10 cellular contexts compared by ENCODE assay signal in the genomic region with DNA sequence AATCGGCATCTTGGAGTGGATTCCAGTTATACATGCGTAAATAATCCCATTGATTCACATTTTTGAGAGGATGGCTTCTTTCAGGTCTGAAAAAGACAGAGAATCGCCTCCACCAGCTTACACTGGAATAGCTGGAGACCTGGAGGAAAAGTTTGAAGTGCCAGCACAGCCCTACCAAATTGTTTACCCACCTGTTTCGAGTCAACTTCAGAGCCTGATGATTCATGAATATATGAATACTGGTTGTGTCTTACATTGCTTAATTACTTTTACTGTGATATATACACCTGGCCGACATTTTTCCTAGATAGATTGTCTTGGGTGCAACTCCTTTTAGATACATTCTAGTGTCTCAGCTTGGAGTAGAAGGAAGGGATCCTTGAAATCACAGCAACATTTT. TPM values are rescaled to one million over a fixed set of nuclear protein-coding genes. Genes with fewer than 3 reads are reported as not detected.
DNase-seq lines count a peak whose midpoint lies in the region; ATAC-seq and TF ChIP-seq lines count a peak whose summit lies in the region.
"Had no signal": no experiment of that assay in that cellular context is flagged by ENCODE, and none has a peak within 500 bp of the region (broad histone marks: within the 10 kb centered on the region; RNA-seq: fewer than 3 reads in every experiment).

No MANE protein-coding gene starts in this region.

- no peaks in the 10 kb centered on the region for H3K36me3 Mint-ChIP-seq in activated T-helper 1 cell treated with anti-CD3 and anti-CD28 coated beads, Interleukin-12 subunit alpha, Interleukin-12 subunit beta, Interleukin-2, Interleukin-4 antibody, amounts not matched to agents 30 ng/mL and 10 ng/mL and 1 ng/mL, durations not matched to agents 14 hours and 24 hours and 36 hours (ENCODE audit: low read depth)

- H3K4me3 ChIP-seq in BLaER1 (peak overlapping the region; percentile 51), prostate gland (peak overlapping the region; percentile 6 to 17)

- intact Hi-C loops in prostate gland (cut with DNase I), result loop anchor here (10.0 kb wide), 1 partner anchor 924 kb away; no protein-coding TSS in a partner anchor
- intact Hi-C loops in activated T-helper 1 cell treated with anti-CD3 and anti-CD28 coated beads, Interleukin-12 subunit alpha, Interleukin-12 subunit beta, Interleukin-2, Interleukin-4 antibody, amounts not matched to agents 30 ng/mL and 10 ng/mL and 1 ng/mL, durations not matched to agents 14 hours and 24 hours and 36 hours (cut with micrococcal nuclease), result no loop called here

- ATAC-seq in foreskin keratinocyte (peak; percentile 50), GM21423 (IDR thresholded peaks at IDR 0.05; ENCODE audit: unreplicated experiment) (no peak)
- ATAC-seq in stimulated activated naive CD8-positive, alpha-beta T cell treated with anti-CD3 and anti-CD28 coated beads, Interleukin-15, amount 100 ng/mL, for 72 hours, result no peak

- H3K27me3 Mint-ChIP-seq in activated T-helper 1 cell treated with anti-CD3 and anti-CD28 coated beads, Interleukin-12 subunit alpha, Interleukin-12 subunit beta, Interleukin-2, Interleukin-4 antibody, amounts not matched to agents 30 ng/mL and 10 ng/mL and 1 ng/mL, durations not matched to agents 14 hours and 24 hours and 36 hours (ENCODE audit: insufficient read depth), result peaks cover 12% of the 10 kb centered on the region
- peaks cover 33% of the 10 kb centered on the region for H3K27me3 Mint-ChIP-seq in stimulated activated naive CD8-positive, alpha-beta T cell treated with anti-CD3 and anti-CD28 coated beads, Interleukin-15, amount 100 ng/mL, for 72 hours

- H3K9me3 ChIP-seq in BLaER1 (peaks cover 11% of the 10 kb centered on the region; the same call in 1 of the 2 replicates), prostate gland (no peaks in the 10 kb centered on the region)

- H4K20me1 ChIP-seq in BLaER1, result no peaks in the 10 kb centered on the region

- no peaks in the 10 kb centered on the region for H3K9me3 Mint-ChIP-seq in activated T-helper 1 cell treated with anti-CD3 and anti-CD28 coated beads, Interleukin-12 subunit alpha, Interleukin-12 subunit beta, Interleukin-2, Interleukin-4 antibody, amounts not matched to agents 30 ng/mL and 10 ng/mL and 1 ng/mL, durations not matched to agents 14 hours and 24 hours and 36 hours
- no peaks in the 10 kb centered on the region for H3K9me3 Mint-ChIP-seq in stimulated activated naive CD8-positive, alpha-beta T cell treated with anti-CD3 and anti-CD28 coated beads, Interleukin-15, amount 100 ng/mL, for 72 hours

- no peak overlapping the region for H3K27ac ChIP-seq in BLaER1
- H3K27ac ChIP-seq in VCaP, result peak overlapping the region; percentile 68
- no peak overlapping the region for H3K27ac ChIP-seq in foreskin keratinocyte
- peak overlapping the region; percentile 27 to 41 for H3K27ac ChIP-seq in prostate gland

- DNase-seq in foreskin keratinocyte, result no peak
- no peak for DNase-seq in prostate gland (ENCODE audit: low spot score)
- DNase-seq in activated T-helper 1 cell treated with anti-CD3 and anti-CD28 coated beads, Interleukin-12 subunit alpha, Interleukin-12 subunit beta, Interleukin-2, Interleukin-4 antibody, amounts not matched to agents 30 ng/mL and 10 ng/mL and 1 ng/mL, durations not matched to agents 14 hours and 24 hours and 36 hours (ENCODE audit: low spot score), result no peak
- no peak for DNase-seq in cortex of kidney (lab: John Stamatoyannopoulos, UW)
- no peak for DNase-seq in stimulated activated naive CD8-positive, alpha-beta T cell treated with anti-CD3 and anti-CD28 coated beads, Interleukin-15, amount 100 ng/mL, for 72 hours
- DNase-seq: activated gamma-delta T cell treated with Interleukin-2 at 50 U/mL for 16 hours, NCI-H187 treated with DMSO at 0.1 percent for 48 hours had no signal

- no peak overlapping the region for H3K27ac Mint-ChIP-seq in activated T-helper 1 cell treated with anti-CD3 and anti-CD28 coated beads, Interleukin-12 subunit alpha, Interleukin-12 subunit beta, Interleukin-2, Interleukin-4 antibody, amounts not matched to agents 30 ng/mL and 10 ng/mL and 1 ng/mL, durations not matched to agents 14 hours and 24 hours and 36 hours
- no peak overlapping the region for H3K27ac Mint-ChIP-seq in stimulated activated naive CD8-positive, alpha-beta T cell treated with anti-CD3 and anti-CD28 coated beads, Interleukin-15, amount 100 ng/mL, for 72 hours

- peak overlapping the region; percentile 79 for H3K4me2 ChIP-seq in BLaER1

- H3K4me3 Mint-ChIP-seq in activated T-helper 1 cell treated with anti-CD3 and anti-CD28 coated beads, Interleukin-12 subunit alpha, Interleukin-12 subunit beta, Interleukin-2, Interleukin-4 antibody, amounts not matched to agents 30 ng/mL and 10 ng/mL and 1 ng/mL, durations not matched to agents 14 hours and 24 hours and 36 hours, result no peak overlapping the region
- H3K4me3 Mint-ChIP-seq in stimulated activated naive CD8-positive, alpha-beta T cell treated with anti-CD3 and anti-CD28 coated beads, Interleukin-15, amount 100 ng/mL, for 72 hours, result no peak overlapping the region

- no peaks in the 10 kb centered on the region; the same call in 1 of the 2 replicates for H3K36me3 ChIP-seq in BLaER1
- no peaks in the 10 kb centered on the region for H3K36me3 ChIP-seq in prostate gland

- peaks cover 83% of the 10 kb centered on the region for H3K4me1 ChIP-seq in BLaER1
- peaks cover 24% of the 10 kb centered on the region for H3K4me1 ChIP-seq in foreskin keratinocyte
- peaks cover 5% of the 10 kb centered on the region for H3K4me1 ChIP-seq in prostate gland (replicated peaks)

- H3K4me1 Mint-ChIP-seq in activated T-helper 1 cell treated with anti-CD3 and anti-CD28 coated beads, Interleukin-12 subunit alpha, Interleukin-12 subunit beta, Interleukin-2, Interleukin-4 antibody, amounts not matched to agents 30 ng/mL and 10 ng/mL and 1 ng/mL, durations not matched to agents 14 hours and 24 hours and 36 hours (ENCODE audit: low read depth), result no peaks in the 10 kb centered on the region
- H3K4me1 Mint-ChIP-seq in stimulated activated naive CD8-positive, alpha-beta T cell treated with anti-CD3 and anti-CD28 coated beads, Interleukin-15, amount 100 ng/mL, for 72 hours, result no peaks in the 10 kb centered on the region

- 37% methylated on average over 5 of the region's 5 CpGs for WGBS in prostate gland

- no peak for TF ChIP-seq POLR2A in prostate gland (IDR thresholded peaks at IDR 0.05)

- H3K27me3 ChIP-seq in BLaER1, result peaks cover 49% of the 10 kb centered on the region
- no peaks in the 10 kb centered on the region for H3K27me3 ChIP-seq in foreskin keratinocyte
- H3K27me3 ChIP-seq in prostate gland (replicated peaks; ENCODE audit: insufficient read depth), result no peaks in the 10 kb centered on the region

- TF ChIP-seq CTCF in VCaP (conservative IDR thresholded peaks at IDR 0.05) (no peak), foreskin keratinocyte (conservative IDR thresholded peaks at IDR 0.05) (no peak), prostate gland (IDR thresholded peaks at IDR 0.05) (no peak)

- H3K9ac ChIP-seq in BLaER1, result no peak overlapping the region

RNA-seq across cellular contexts. Expression of gene NCKAP5, which starts 0.3 kb away (rescaled TPM):
- 1.3 and 3.0 TPM in 2 replicates for total RNA-seq in foreskin keratinocyte
- polyA plus RNA-seq in foreskin keratinocyte, result 0.79 and 0.92 TPM in 2 replicates
- total RNA-seq in prostate gland, result 1 to 10 TPM; 2.0 to 7.1 TPM
- total RNA-seq in activated T-helper 1 cell treated with anti-CD3 and anti-CD28 coated beads, Interleukin-12 subunit alpha, Interleukin-12 subunit beta, Interleukin-2, Interleukin-4 antibody, amounts not matched to agents 30 ng/mL and 10 ng/mL and 1 ng/mL, durations not matched to agents 14 hours and 24 hours and 36 hours, result not detected in 2 replicates

Comparison
In these comparisons a context has a peak if more than half of its experiments do, and no peak if none do; other contexts are left out.
1. H3K27ac ChIP-seq: peak in VCaP (single experiment) and prostate gland (2 of 2); none in BLaER1 (single experiment) and foreskin keratinocyte (single experiment).